In the genomic region with DNA sequence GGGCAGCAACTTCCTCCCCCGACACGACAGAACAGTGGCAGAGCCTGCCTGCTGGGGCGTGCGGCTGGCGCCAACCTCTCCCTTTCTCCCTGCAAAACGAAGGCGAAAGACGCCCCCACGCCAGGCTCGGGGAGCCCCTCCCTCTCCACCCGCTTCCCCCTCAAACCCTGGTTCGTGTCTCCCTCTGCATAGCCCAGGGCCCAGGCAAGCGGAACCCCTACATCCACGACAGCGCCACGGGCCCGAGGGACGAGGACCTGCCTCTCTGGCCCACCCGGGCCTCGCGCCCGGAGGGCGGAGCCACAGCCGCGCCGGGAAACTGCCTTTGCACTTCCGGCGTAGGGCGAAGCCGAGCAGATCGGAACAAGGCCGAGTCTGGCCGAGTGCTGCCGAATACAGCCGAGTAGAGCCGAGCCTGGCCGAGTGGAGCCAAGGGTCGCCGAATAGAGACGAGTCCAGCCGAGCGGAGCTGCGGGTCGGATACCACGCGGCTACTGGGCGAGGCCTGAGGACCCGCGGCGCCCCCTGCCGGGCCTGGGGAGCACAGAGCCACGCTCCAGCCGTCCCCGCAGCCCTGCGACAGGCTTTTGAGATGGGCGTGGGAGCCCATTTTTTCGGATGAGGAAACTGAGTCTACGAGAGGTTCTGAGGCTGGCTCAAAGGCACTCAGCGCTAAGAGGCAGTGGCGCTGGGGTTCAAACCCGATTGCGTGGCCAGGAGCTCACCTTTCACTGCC, we compare ENCODE assay signal across 8 cellular contexts. TPM values are rescaled to one million over a fixed set of nuclear protein-coding genes. Genes with fewer than 3 reads are reported as not detected.
DNase-seq lines count a peak whose midpoint lies in the region; ATAC-seq, FAIRE-seq and TF ChIP-seq lines count a peak whose summit lies in the region.

No MANE protein-coding gene starts in this region.

- H3K27ac Mint-ChIP-seq in chondrocyte (ENCODE audit: unreplicated experiment) = peak overlapping the region; percentile 92

- TF ChIP-seq CTCF in chondrocyte (IDR thresholded peaks at IDR 0.05) (peak; percentile 95), kidney (IDR thresholded peaks at IDR 0.05; ENCODE audit: borderline replicate concordance, extremely low read depth, insufficient read depth) (peak; percentile 89)

- no peaks in the 10 kb centered on the region for H3K36me3 ChIP-seq in kidney (ENCODE audit: control insufficient read depth in 1 of 2, insufficient read depth in 2 of 2, low read length in 2 of 2)

- peak overlapping the region; percentile 87 to 92 for H3K9ac ChIP-seq in kidney (ENCODE audit: low read length in 2 of 2)

- no peaks in the 10 kb centered on the region for H3K27me3 Mint-ChIP-seq in chondrocyte (ENCODE audit: low read depth)

- no peaks in the 10 kb centered on the region for H3K9me3 Mint-ChIP-seq in chondrocyte (ENCODE audit: low read depth)

- peaks cover 26 to 29% of the 10 kb centered on the region in 2 donors for H3K4me1 ChIP-seq in kidney (ENCODE audit: control insufficient read depth in 1 of 2, insufficient read depth in 1 of 2, low read depth in 1 of 2, low read length in 2 of 2)

- ATAC-seq in GM19035 (IDR thresholded peaks at IDR 0.05; ENCODE audit: unreplicated experiment) (peak; percentile 96), HG03354 (IDR thresholded peaks at IDR 0.05; ENCODE audit: poor library complexity, severe bottlenecking, unreplicated experiment) (peak; percentile 94)

- H3K9me3 ChIP-seq in kidney (ENCODE audit: control insufficient read depth in 1 of 2, low read length in 2 of 2) = no peaks in the 10 kb centered on the region

- peak overlapping the region; percentile 94 to 95 for H3K27ac ChIP-seq in kidney (ENCODE audit: low read depth in 2 of 2, low read length in 2 of 2)

- no peaks in the 10 kb centered on the region for H3K36me3 Mint-ChIP-seq in chondrocyte (ENCODE audit: low read depth)

- peaks cover 17% of the 10 kb centered on the region for H3K4me1 Mint-ChIP-seq in chondrocyte (ENCODE audit: low read depth)

- peak overlapping the region; percentile 75 to 82 for H3K4me3 ChIP-seq in kidney (ENCODE audit: low read length in 2 of 2)

- DNase-seq in AG20443 (ENCODE audit: low spot score) (peak; percentile 98), NCI-H446 (lab: John Stamatoyannopoulos, UW) (peak; percentile 92 to 98), chondrocyte (ENCODE audit: low spot score) (peak; percentile 99), kidney (peak; percentile 99)
- peak; percentile 99 for DNase-seq in activated CD4-positive, CD25-positive, alpha-beta regulatory T cell treated with anti-CD3 and anti-CD28 coated beads, Interleukin-2, amount 50 U/mL, for 72 hours
- DNase-seq in stimulated activated CD4-positive, alpha-beta T cell treated with anti-CD3 and anti-CD28 coated beads, Interleukin-15, amount 100 ng/mL, for 24 hours = peak; percentile 100

- FAIRE-seq in kidney (lab: Jason Lieb, UNC) = peak; percentile 98

- intact Hi-C loops in kidney (cut with DNase I) = no loop called here

- H3K4me3 Mint-ChIP-seq in chondrocyte (ENCODE audit: unreplicated experiment) = peak overlapping the region; percentile 80

RNA-seq across cellular contexts. Expression of gene C1QTNF6, which starts 11.2 kb away (rescaled TPM):
- total RNA-seq in chondrocyte (11.3 to 27.7 TPM (median 14.6 TPM) in 3 replicates), kidney (8.0 TPM)
- 3.2 TPM for polyA plus RNA-seq in kidney (ENCODE audit: insufficient read depth, low read depth, low replicate concordance)

RNA-seq across cellular contexts. Expression of gene SSTR3, which starts 13.0 kb away (rescaled TPM):
- total RNA-seq in chondrocyte = not detected in 3 replicates
- 0.13 TPM for total RNA-seq in kidney
- polyA plus RNA-seq in kidney (ENCODE audit: insufficient read depth, low read depth, low replicate concordance) = 0.56 TPM

RNA-seq across cellular contexts. Expression of gene RAC2, which starts 44.8 kb away (rescaled TPM):
- total RNA-seq in chondrocyte (0.20 TPM in 1 of 3 replicates, not detected in the others), kidney (38.6 TPM)
- polyA plus RNA-seq in kidney (ENCODE audit: insufficient read depth, low read depth, low replicate concordance) = 4.5 TPM

RNA-seq across cellular contexts. Expression of gene IL2RB, which starts 49.6 kb away (rescaled TPM):
- total RNA-seq in chondrocyte = 0.37 TPM in 1 of 3 replicates, not detected in the others
- total RNA-seq in kidney = 7.6 TPM
- 0.32 TPM for polyA plus RNA-seq in kidney (ENCODE audit: insufficient read depth, low read depth, low replicate concordance)

Comparison
In these comparisons a context has a peak if more than half of its experiments do, and no peak if none do; other contexts are left out.
1. Peak in every context shown above with its lines: DNase-seq, ATAC-seq, H3K4me3 ChIP-seq and H3K27ac ChIP-seq.
2. RNA of gene RAC2, which starts 44.8 kb away (total RNA-seq): 38.6 TPM in kidney (single experiment); 0.20 TPM in chondrocyte; every median in the first group is over 10 times any median in the second.